27 cellular contexts compared by ENCODE assay signal in genomic region chr18:36653870-36654269, GRCh38.
"Had no signal": no experiment of that assay in that cellular context is flagged by ENCODE, and none has a peak within 500 bp of the region (broad histone marks: within the 10 kb centered on the region; RNA-seq: fewer than 3 reads in every experiment).

No MANE protein-coding gene starts in this region.

- H3K9me3 ChIP-seq: neutrophil, pancreas, prostate gland, right atrium auricular region, right lobe of liver, sigmoid colon, stomach, thoracic aorta, thyroid gland, tibial nerve, upper lobe of left lung, vagina had no signal

- H3K27ac ChIP-seq: neural progenitor cell, neutrophil, pancreas, prostate gland, right atrium auricular region, right lobe of liver, sigmoid colon, stomach, thyroid gland, tibial nerve, upper lobe of left lung, vagina had no signal

- H3K36me3 Mint-ChIP-seq: natural killer cell; stimulated activated effector memory CD8-positive, alpha-beta T cell treated with anti-CD3 and anti-CD28 coated beads, Interleukin-12 subunit alpha, Interleukin-12 subunit beta, amount 100 ng/mL, for 72 hours; stimulated activated naive B cell treated with anti-CD40 and anti-IgM and Interleukin-4, amounts not matched to agents 10 μg/mL and 1 μg/mL and 100 μg/mL, for 72 hours had no signal

- DNase-seq: natural killer cell; nucleus accumbens; pancreas; retina; right lobe of liver; sigmoid colon; small intestine; stimulated activated CD4-positive, alpha-beta T cell treated with anti-CD3 and anti-CD28 coated beads, Interleukin-15, amount 100 ng/mL, for 24 hours; stimulated activated CD4-positive, alpha-beta T cell treated with anti-CD3 and anti-CD28 coated beads, Interleukin-2, amount 100 ng/mL, for 24 hours; stimulated activated CD4-positive, alpha-beta T cell treated with anti-CD3 and anti-CD28 coated beads, Interleukin-2, amount 100 ng/mL, for 48 hours; stimulated activated CD4-positive, alpha-beta T cell treated with anti-CD3 and anti-CD28 coated beads, Interleukin-4, amount 100 ng/mL, for 24 hours; stimulated activated naive B cell treated with anti-CD40 and anti-IgM and Interleukin-4, amounts not matched to agents 10 μg/mL and 1 μg/mL and 100 μg/mL, for 72 hours; stimulated activated naive CD4-positive, alpha-beta T cell treated with Interleukin-2 at 50 U/mL for 16 hours; stomach; thyroid gland; trophoblast cell; upper lobe of left lung had no signal

- H3K36me3 ChIP-seq: neutrophil, pancreas, prostate gland, right atrium auricular region, right lobe of liver, sigmoid colon, stomach, thoracic aorta, thyroid gland, tibial nerve, upper lobe of left lung, vagina had no signal

- H3K27me3 ChIP-seq: neural progenitor cell, neutrophil, right atrium auricular region, right lobe of liver, sigmoid colon, stomach, thyroid gland, tibial nerve, upper lobe of left lung, vagina had no signal

- H3K4me3 ChIP-seq: neural progenitor cell, pancreas, prostate gland, right atrium auricular region, right lobe of liver, sigmoid colon, stomach, thoracic aorta, thyroid gland, tibial nerve, upper lobe of left lung, vagina had no signal

- H3K4me3 Mint-ChIP-seq: natural killer cell; nephron; neural progenitor cell; stimulated activated effector memory CD8-positive, alpha-beta T cell treated with anti-CD3 and anti-CD28 coated beads, Interleukin-12 subunit alpha, Interleukin-12 subunit beta, amount 100 ng/mL, for 72 hours; stimulated activated naive B cell treated with anti-CD40 and anti-IgM and Interleukin-4, amounts not matched to agents 10 μg/mL and 1 μg/mL and 100 μg/mL, for 72 hours; stimulated activated naive CD8-positive, alpha-beta T cell treated with anti-CD3 and anti-CD28 coated beads, Interleukin-15, Interleukin-2, amounts not matched to agents 100 ng/mL and 50 ng/mL, for 24 hours had no signal

- H3K9me3 Mint-ChIP-seq: natural killer cell; neural progenitor cell; stimulated activated effector memory CD8-positive, alpha-beta T cell treated with anti-CD3 and anti-CD28 coated beads, Interleukin-12 subunit alpha, Interleukin-12 subunit beta, amount 100 ng/mL, for 72 hours; stimulated activated naive CD8-positive, alpha-beta T cell treated with anti-CD3 and anti-CD28 coated beads, Interleukin-15, Interleukin-2, amounts not matched to agents 100 ng/mL and 50 ng/mL, for 24 hours had no signal

- H3K4me1 Mint-ChIP-seq: natural killer cell; stimulated activated effector memory CD8-positive, alpha-beta T cell treated with anti-CD3 and anti-CD28 coated beads, Interleukin-12 subunit alpha, Interleukin-12 subunit beta, amount 100 ng/mL, for 72 hours; stimulated activated naive B cell treated with anti-CD40 and anti-IgM and Interleukin-4, amounts not matched to agents 10 μg/mL and 1 μg/mL and 100 μg/mL, for 72 hours had no signal

- H3K27ac Mint-ChIP-seq: natural killer cell; nephron; neural progenitor cell; stimulated activated effector memory CD8-positive, alpha-beta T cell treated with anti-CD3 and anti-CD28 coated beads, Interleukin-12 subunit alpha, Interleukin-12 subunit beta, amount 100 ng/mL, for 72 hours; stimulated activated naive B cell treated with anti-CD40 and anti-IgM and Interleukin-4, amounts not matched to agents 10 μg/mL and 1 μg/mL and 100 μg/mL, for 72 hours; stimulated activated naive CD8-positive, alpha-beta T cell treated with anti-CD3 and anti-CD28 coated beads, Interleukin-15, Interleukin-2, amounts not matched to agents 100 ng/mL and 50 ng/mL, for 24 hours had no signal

- H3K4me1 ChIP-seq: pancreas, prostate gland, right lobe of liver, sigmoid colon, stomach, thyroid gland, tibial nerve, upper lobe of left lung, vagina had no signal

- ATAC-seq: natural killer cell; pancreas; right lobe of liver; stimulated activated effector memory CD8-positive, alpha-beta T cell treated with anti-CD3 and anti-CD28 coated beads, Interleukin-12 subunit alpha, Interleukin-12 subunit beta, amount 100 ng/mL, for 72 hours; stimulated activated naive B cell treated with anti-CD40 and anti-IgM and Interleukin-4, amounts not matched to agents 10 μg/mL and 1 μg/mL and 100 μg/mL, for 72 hours had no signal
